ENCODE assay signal across 9 cellular contexts in genomic region chr12:121812921-121813896, GRCh38. TPM values are rescaled to one million over a fixed set of nuclear protein-coding genes. Genes with fewer than 3 reads are reported as not detected.
DNase-seq lines count a peak whose midpoint lies in the region; ATAC-seq and TF ChIP-seq lines count a peak whose summit lies in the region.
"Had no signal": no experiment of that assay in that cellular context is flagged by ENCODE, and none has a peak within 500 bp of the region (broad histone marks: within the 10 kb centered on the region; RNA-seq: fewer than 3 reads in every experiment).

No MANE protein-coding gene starts in this region.

- peaks cover 37% of the 10 kb centered on the region for H3K4me1 Mint-ChIP-seq in activated CD8-positive, alpha-beta memory T cell treated with anti-CD3 and anti-CD28 coated beads, Interleukin-2, amount 10 ng/mL, durations not matched to agents 7 days and 5 days

- no peaks in the 10 kb centered on the region for H3K27me3 Mint-ChIP-seq in activated CD8-positive, alpha-beta memory T cell treated with anti-CD3 and anti-CD28 coated beads, Interleukin-2, amount 10 ng/mL, durations not matched to agents 7 days and 5 days

- H3K9me3 ChIP-seq in transverse colon, result no peaks in the 10 kb centered on the region

- peak overlapping the region in 3 of 4 donors; percentile 50 to 68 (median 51) for H3K4me3 ChIP-seq in transverse colon

- peak; percentile 60 for DNase-seq in activated CD8-positive, alpha-beta memory T cell treated with anti-CD3 and anti-CD28 coated beads, Interleukin-2, amount 10 ng/mL, durations not matched to agents 7 days and 5 days
- DNase-seq in activated CD8-positive, alpha-beta memory T cell treated with anti-CD3 and anti-CD28 coated beads, Interleukin-2, amount 50 U/mL, for 48 hours, result no peak
- DNase-seq in amniotic epithelial cell (ENCODE audit: low read depth) (peak; percentile 47), left kidney (ENCODE audit: low read depth, low spot score) (peak; percentile 14), transverse colon (no peak), OCI-M1 (lab: John Stamatoyannopoulos, UW) (no peak)
- DNase-seq: NCI-H1092 had no signal

- intact Hi-C loops in transverse colon (cut with DNase I; ENCODE audit: low total_unique reads), result loop anchor here (2.0 kb wide), 1 partner anchor 18 kb away; no protein-coding TSS in a partner anchor

- CTCF ChIA-PET in activated CD8-positive, alpha-beta memory T cell treated with anti-CD3 and anti-CD28 coated beads, Interleukin-2, amount 10 ng/mL, durations not matched to agents 7 days and 5 days (lab: Charles Lee), result interaction anchor here (1.3 to 32.8 kb wide), 8 partner anchors 14 to 118 kb away, joined by 3 to 1678 read pairs (median 14); partner anchors contain the start of genes RHOF, SETD1B and TMEM120B

- H3K4me1 ChIP-seq in transverse colon, result peaks cover 27 to 37% (median 33%) of the 10 kb centered on the region in 4 donors

- peak overlapping the region; percentile 58 for H3K27ac Mint-ChIP-seq in activated CD8-positive, alpha-beta memory T cell treated with anti-CD3 and anti-CD28 coated beads, Interleukin-2, amount 10 ng/mL, durations not matched to agents 7 days and 5 days

- peaks cover 44% of the 10 kb centered on the region for H3K36me3 Mint-ChIP-seq in activated CD8-positive, alpha-beta memory T cell treated with anti-CD3 and anti-CD28 coated beads, Interleukin-2, amount 10 ng/mL, durations not matched to agents 7 days and 5 days

- H3K27me3 ChIP-seq in transverse colon, result no peaks in the 10 kb centered on the region

- ATAC-seq in activated CD8-positive, alpha-beta memory T cell treated with anti-CD3 and anti-CD28 coated beads, Interleukin-2, amount 10 ng/mL, durations not matched to agents 7 days and 5 days, result no peak
- ATAC-seq in HG03045 (IDR thresholded peaks at IDR 0.05; ENCODE audit: unreplicated experiment) (no peak), HG03135 (IDR thresholded peaks at IDR 0.05; ENCODE audit: unreplicated experiment) (no peak)

- peak overlapping the region; percentile 78 for H3K4me3 Mint-ChIP-seq in activated CD8-positive, alpha-beta memory T cell treated with anti-CD3 and anti-CD28 coated beads, Interleukin-2, amount 10 ng/mL, durations not matched to agents 7 days and 5 days

- no peak for TF ChIP-seq POLR2A in transverse colon (IDR thresholded peaks at IDR 0.05)

- H3K27ac ChIP-seq in transverse colon, result peak overlapping the region; percentile 80 to 86 (median 83)

- TF ChIP-seq CTCF in transverse colon (IDR thresholded peaks at IDR 0.05), result no peak

- TF ChIP-seq EP300 in transverse colon (IDR thresholded peaks at IDR 0.05; ENCODE audit: low read depth), result no peak

- in situ Hi-C loops in transverse colon (cut with MboI; ENCODE audit: low pct_ligation_motif_present in 1 of 4, low pct_unique_long_range_greater_than_20kb in 1 of 4, low sequenced_read_pairs in 3 of 4), result no loop called here

- no peaks in the 10 kb centered on the region for H3K9me3 Mint-ChIP-seq in activated CD8-positive, alpha-beta memory T cell treated with anti-CD3 and anti-CD28 coated beads, Interleukin-2, amount 10 ng/mL, durations not matched to agents 7 days and 5 days (ENCODE audit: low read depth)

- WGBS in transverse colon (ENCODE audit: low coverage in 1 of 2), 2 donors, result 39 to 41% methylated on average over 5 to 25 of the region's 25 CpGs

- peaks cover 0 to 52% (median 26%) of the 10 kb centered on the region in 4 donors for H3K36me3 ChIP-seq in transverse colon

RNA-seq across cellular contexts. Expression of gene SETD1B, which starts 9.4 kb away (rescaled TPM):
- total RNA-seq in activated CD8-positive, alpha-beta memory T cell treated with anti-CD3 and anti-CD28 coated beads, Interleukin-2, amount 10 ng/mL, durations not matched to agents 7 days and 5 days, result 10 to 100 TPM; 33.7 to 35.9 TPM
- 10 to 100 TPM; 13.4 to 39.6 (median 15.2) TPM for total RNA-seq in transverse colon

RNA-seq across cellular contexts. Expression of gene RHOF, which starts 19.7 kb away (rescaled TPM):
- 100 to 1,000 TPM; 114 to 137 TPM for total RNA-seq in activated CD8-positive, alpha-beta memory T cell treated with anti-CD3 and anti-CD28 coated beads, Interleukin-2, amount 10 ng/mL, durations not matched to agents 7 days and 5 days
- 100 to 1,000 TPM in 3 of 4 donors, 10 to 100 TPM in 1; 14.9 to 251 (median 150) TPM for total RNA-seq in transverse colon

RNA-seq across cellular contexts. Expression of gene HPD, which starts 45.5 kb away (rescaled TPM):
- total RNA-seq in activated CD8-positive, alpha-beta memory T cell treated with anti-CD3 and anti-CD28 coated beads, Interleukin-2, amount 10 ng/mL, durations not matched to agents 7 days and 5 days, result not detected
- total RNA-seq in transverse colon, result under 1 TPM in 1 of 4 donors, not detected in 3; 0.41 TPM

Comparison
In these comparisons a context has a peak if more than half of its experiments do, and no peak if none do; other contexts are left out.
1. DNase-seq: peak in activated CD8-positive, alpha-beta memory T cell treated with anti-CD3 and anti-CD28 coated beads, Interleukin-2, amount 10 ng/mL, durations not matched to agents 7 days and 5 days (single experiment), amniotic epithelial cell (single experiment) and left kidney (single experiment); none in activated CD8-positive, alpha-beta memory T cell treated with anti-CD3 and anti-CD28 coated beads, Interleukin-2, amount 50 U/mL, for 48 hours (single experiment), transverse colon (single experiment) and OCI-M1 (single experiment).